25 cellular contexts compared by ENCODE assay signal in the genomic region with DNA sequence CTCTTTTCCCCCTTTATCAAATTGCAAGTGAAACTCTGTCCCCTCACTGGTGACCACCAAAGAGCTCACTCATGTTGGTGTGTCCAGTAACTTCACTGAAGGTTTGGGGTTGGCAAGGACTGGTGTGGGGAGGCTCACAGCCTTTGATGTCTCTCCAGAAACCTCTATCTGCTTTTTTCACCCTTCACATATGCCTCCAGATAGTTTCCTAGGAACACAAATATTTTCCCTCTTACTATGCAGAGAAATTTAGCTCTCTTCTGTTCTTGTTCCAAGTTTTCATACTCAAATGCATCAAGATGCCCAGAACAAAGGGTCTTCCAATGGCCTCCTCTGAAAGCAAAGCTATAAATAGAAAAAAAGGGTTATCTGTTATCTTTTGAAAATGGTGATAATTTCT. TPM values are rescaled to one million over a fixed set of nuclear protein-coding genes. Genes with fewer than 3 reads are reported as not detected.
A peak's percentile ranks its signal among the peaks of the same experiment; 100 is the strongest.
DNase-seq lines count a peak whose midpoint lies in the region; ATAC-seq and TF ChIP-seq lines count a peak whose summit lies in the region.
"Had no signal": no experiment of that assay in that cellular context is flagged by ENCODE, and none has a peak within 500 bp of the region (broad histone marks: within the 10 kb centered on the region; RNA-seq: fewer than 3 reads in every experiment).

No MANE protein-coding gene starts in this region.

- no peaks in the 10 kb centered on the region for H3K9me3 Mint-ChIP-seq in mesothelial cell of epicardium
- H3K9me3 Mint-ChIP-seq: activated naive CD8-positive, alpha-beta T cell treated with anti-CD3 and anti-CD28 coated beads, Interleukin-2, amount 50 U/mL, for 24 hours; dendritic cell treated with granulocyte-macrophage colony-stimulating factor and Interleukin-4, amounts not matched to agents 40 ng/mL and 50 ng/mL, for 4 days; natural killer cell had no signal

- no peaks in the 10 kb centered on the region for H3K36me3 Mint-ChIP-seq in mesothelial cell of epicardium
- H3K36me3 Mint-ChIP-seq: natural killer cell had no signal

- H3K36me3 ChIP-seq in heart left ventricle (no peaks in the 10 kb centered on the region), upper lobe of right lung (no peaks in the 10 kb centered on the region), ovary (no peaks in the 10 kb centered on the region)
- H3K36me3 ChIP-seq: stomach had no signal

- H3K27ac ChIP-seq in heart left ventricle, result peak overlapping the region in 11 of 12 donors; percentile 20 to 86 (median 69)
- H3K27ac ChIP-seq in upper lobe of right lung, result peak overlapping the region; percentile 21
- H3K27ac ChIP-seq in ovary, result no peak overlapping the region

- in situ Hi-C loops in astrocyte of the cerebellum (cut with HindIII; ENCODE audit: low sequenced_read_pairs), result no loop called here

- peaks cover 0 to 37% (median 12%) of the 10 kb centered on the region in 12 donors for H3K4me1 ChIP-seq in heart left ventricle
- H3K4me1 ChIP-seq in upper lobe of right lung, result no peaks in the 10 kb centered on the region
- peaks cover 3% of the 10 kb centered on the region for H3K4me1 ChIP-seq in ovary (ENCODE audit: insufficient read depth)

- no peaks in the 10 kb centered on the region for H3K27me3 ChIP-seq in heart left ventricle
- no peaks in the 10 kb centered on the region for H3K27me3 ChIP-seq in upper lobe of right lung
- no peaks in the 10 kb centered on the region for H3K27me3 ChIP-seq in ovary
- H3K27me3 ChIP-seq: stomach had no signal

- H3K27ac Mint-ChIP-seq in mesothelial cell of epicardium, result peak overlapping the region; percentile 87
- H3K27ac Mint-ChIP-seq: activated CD8-positive, alpha-beta T cell treated with anti-CD3 and anti-CD28 coated beads, Interleukin-2, amount 10 ng/mL, durations not matched to agents 7 days and 5 days; activated naive CD8-positive, alpha-beta T cell treated with anti-CD3 and anti-CD28 coated beads, Interleukin-2, amount 50 U/mL, for 24 hours; dendritic cell treated with granulocyte-macrophage colony-stimulating factor and Interleukin-4, amounts not matched to agents 40 ng/mL and 50 ng/mL, for 4 days; natural killer cell; T-helper 17 cell had no signal

- no peak overlapping the region for H3K4me3 Mint-ChIP-seq in mesothelial cell of epicardium
- H3K4me3 Mint-ChIP-seq: activated CD8-positive, alpha-beta T cell treated with anti-CD3 and anti-CD28 coated beads, Interleukin-2, amount 10 ng/mL, durations not matched to agents 7 days and 5 days; activated naive CD8-positive, alpha-beta T cell treated with anti-CD3 and anti-CD28 coated beads, Interleukin-2, amount 50 U/mL, for 24 hours; dendritic cell treated with granulocyte-macrophage colony-stimulating factor and Interleukin-4, amounts not matched to agents 40 ng/mL and 50 ng/mL, for 4 days; natural killer cell; T-helper 17 cell had no signal

- H3K4me1 Mint-ChIP-seq in mesothelial cell of epicardium, result peaks cover 20% of the 10 kb centered on the region
- H3K4me1 Mint-ChIP-seq: activated naive CD8-positive, alpha-beta T cell treated with anti-CD3 and anti-CD28 coated beads, Interleukin-2, amount 50 U/mL, for 24 hours; natural killer cell; T-helper 17 cell had no signal

- TF ChIP-seq CTCF in astrocyte of the cerebellum (IDR thresholded peaks at IDR 0.05; ENCODE audit: low read depth, low read length, missing control alignments) (no peak), heart left ventricle (IDR thresholded peaks at IDR 0.05) (no peak), mesothelial cell of epicardium (IDR thresholded peaks at IDR 0.05; ENCODE audit: unreplicated experiment) (no peak), upper lobe of right lung (IDR thresholded peaks at IDR 0.05) (no peak), ovary (IDR thresholded peaks at IDR 0.05) (no peak)

- TF ChIP-seq EP300 in ovary (IDR thresholded peaks at IDR 0.05), result no peak

- H3K27me3 Mint-ChIP-seq in mesothelial cell of epicardium (ENCODE audit: low read depth), result no peaks in the 10 kb centered on the region

- TF ChIP-seq POLR2A in heart left ventricle (IDR thresholded peaks at IDR 0.05) (no peak), ovary (IDR thresholded peaks at IDR 0.05) (no peak)

- intact Hi-C loops in heart left ventricle (cut with DNase I) (loop anchor here in 2 of 10 donors (5.0 kb wide), 2 partner anchors 42 to 68 kb away; no protein-coding TSS in a partner anchor), upper lobe of right lung (cut with DNase I) (no loop called here), ovary (cut with DNase I) (no loop called here)

- ATAC-seq in heart left ventricle, result peak; percentile 80 to 83 (median 80)
- no peak for ATAC-seq in upper lobe of right lung
- no peak for ATAC-seq in GM21367 (IDR thresholded peaks at IDR 0.05; ENCODE audit: unreplicated experiment)
- ATAC-seq in HG03457 (IDR thresholded peaks at IDR 0.05; ENCODE audit: unreplicated experiment), result no peak
- ATAC-seq: activated CD8-positive, alpha-beta T cell treated with anti-CD3 and anti-CD28 coated beads, Interleukin-2, amount 10 ng/mL, durations not matched to agents 7 days and 5 days; activated naive CD8-positive, alpha-beta T cell treated with anti-CD3 and anti-CD28 coated beads, Interleukin-2, amount 50 U/mL, for 24 hours; left colon; natural killer cell; T-helper 17 cell had no signal

- peaks cover 0 to 2% (median 0%) of the 10 kb centered on the region in 12 donors for H3K9me3 ChIP-seq in heart left ventricle
- H3K9me3 ChIP-seq in upper lobe of right lung, result no peaks in the 10 kb centered on the region
- no peaks in the 10 kb centered on the region for H3K9me3 ChIP-seq in ovary
- H3K9me3 ChIP-seq: SK-N-SH, stomach had no signal

- DNase-seq in astrocyte of the cerebellum (ENCODE audit: low read depth), result peak; percentile 23
- no peak for DNase-seq in heart left ventricle
- no peak for DNase-seq in mesothelial cell of epicardium (ENCODE audit: low spot score in 2 of 2, unreplicated experiment in 2 of 2)
- no peak for DNase-seq in upper lobe of right lung
- DNase-seq in ovary, result no peak
- DNase-seq: activated CD4-positive, alpha-beta T cell treated with anti-CD3 and anti-CD28 coated beads for 1 hour; activated CD8-positive, alpha-beta T cell treated with anti-CD3 and anti-CD28 coated beads, Interleukin-2, amount 10 ng/mL, durations not matched to agents 7 days and 5 days; activated gamma-delta T cell; activated naive CD8-positive, alpha-beta T cell treated with anti-CD3 and anti-CD28 coated beads, Interleukin-2, amount 50 U/mL, for 24 hours; C1 segment of cervical spinal cord; Calu3; DND-41; left colon; midbrain; natural killer cell; NCI-H1092; NCI-H187; NCI-H526; posterior cingulate gyrus; SK-N-SH; stomach; T-helper 17 cell had no signal

- H3K4me3 ChIP-seq in astrocyte of the cerebellum (ENCODE audit: low read depth, low read length) (no peak overlapping the region), heart left ventricle (no peak overlapping the region), upper lobe of right lung (no peak overlapping the region), ovary (no peak overlapping the region)
- H3K4me3 ChIP-seq: stomach had no signal

RNA-seq across cellular contexts. Expression of gene DTNA, which starts 20.7 kb away (rescaled TPM):
- total RNA-seq in heart left ventricle (100 to 1,000 TPM; 149 to 220 (median 188) TPM), mesothelial cell of epicardium (8.4 to 10.9 TPM (median 10.1 TPM) in 3 replicates), upper lobe of right lung (21.8 TPM), ovary (10 to 100 TPM in 5 of 7 donors, 1 to 10 TPM in 2; 4.3 to 34.2 (median 18.4) TPM)
- polyA plus RNA-seq in heart left ventricle (10 to 100 TPM; 92.6 to 94.3 TPM), ovary (10 to 100 TPM in 1 of 2 donors, 1 to 10 TPM in 1; 8.3 to 30.4 TPM)
- total RNA-seq: activated CD8-positive, alpha-beta T cell treated with anti-CD3 and anti-CD28 coated beads, Interleukin-2, amount 10 ng/mL, durations not matched to agents 7 days and 5 days; T-helper 17 cell had no signal

Comparison
In these comparisons a context has a peak if more than half of its experiments do, and no peak if none do; other contexts are left out.
1. ATAC-seq: peak in heart left ventricle (4 of 4); none in upper lobe of right lung (single experiment), GM21367 (single experiment) and HG03457 (single experiment).
2. H3K27ac ChIP-seq: peak in heart left ventricle (11 of 12) and upper lobe of right lung (single experiment); none in ovary (0 of 2).